In genomic region chr14:81302613-81303012, GRCh38 we compare ENCODE assay signal across 11 cellular contexts.
DNase-seq lines count a peak whose midpoint lies in the region; ATAC-seq and TF ChIP-seq lines count a peak whose summit lies in the region.
"Had no signal": no experiment of that assay in that cellular context is flagged by ENCODE, and none has a peak within 500 bp of the region (broad histone marks: within the 10 kb centered on the region; RNA-seq: fewer than 3 reads in every experiment).

No MANE protein-coding gene starts in this region.

- 92 to 98% (median 95%) methylated on average over 3 of the region's 3 CpGs for WGBS in psoas muscle, 3 donors

- no peak for ATAC-seq in psoas muscle
- ATAC-seq: SK-N-SH treated with all-trans-retinoic acid at 6 μM for 48 hours had no signal

- no peaks in the 10 kb centered on the region for H3K36me3 ChIP-seq in DOHH2 (ENCODE audit: control insufficient read depth, low read length)
- H3K36me3 ChIP-seq in colonic mucosa: no peaks in the 10 kb centered on the region
- H3K36me3 ChIP-seq in psoas muscle (ENCODE audit: insufficient read depth in 1 of 2, low read depth in 1 of 2): no peaks in the 10 kb centered on the region

- H3K9me3 ChIP-seq in DOHH2 (ENCODE audit: control insufficient read depth, insufficient read depth, low read length): no peaks in the 10 kb centered on the region
- H3K9me3 ChIP-seq in colonic mucosa: no peaks in the 10 kb centered on the region
- no peaks in the 10 kb centered on the region for H3K9me3 ChIP-seq in psoas muscle

- H3K27me3 ChIP-seq in DOHH2 (ENCODE audit: control insufficient read depth, low read length) (no peaks in the 10 kb centered on the region), colonic mucosa (no peaks in the 10 kb centered on the region), psoas muscle (ENCODE audit: insufficient read depth in 3 of 3, low read length in 2 of 3) (no peaks in the 10 kb centered on the region)

- H3K27ac ChIP-seq in DOHH2 (ENCODE audit: low read depth, low read length): peak overlapping the region; percentile 19; the same call in 1 of the 2 replicates
- H3K27ac ChIP-seq in colonic mucosa: peak overlapping the region; percentile 4
- H3K27ac ChIP-seq in psoas muscle: peak overlapping the region; percentile 83

- H3F3A ChIP-seq in DOHH2 (ENCODE audit: control insufficient read depth, insufficient read depth): no peaks in the 10 kb centered on the region

- intact Hi-C loops in colonic mucosa (cut with DNase I) (no loop called here), psoas muscle (cut with DNase I) (no loop called here)

- H4K20me1 ChIP-seq in DOHH2 (ENCODE audit: control insufficient read depth, insufficient read depth, low read depth, low read length): no peaks in the 10 kb centered on the region

- peaks cover 30% of the 10 kb centered on the region for H3K4me1 ChIP-seq in DOHH2 (ENCODE audit: control insufficient read depth, low read length)
- no peaks in the 10 kb centered on the region for H3K4me1 ChIP-seq in colonic mucosa
- H3K4me1 ChIP-seq in psoas muscle: peaks cover 43% of the 10 kb centered on the region

- no peaks in the 10 kb centered on the region for H3K9me2 ChIP-seq in DOHH2 (replicated peaks; ENCODE audit: control insufficient read depth, low read length)

- TF ChIP-seq CTCF in DOHH2 (IDR thresholded peaks at IDR 0.05; ENCODE audit: low read depth, low read length, poor library complexity, severe bottlenecking) (peak; percentile 36), colonic mucosa (IDR thresholded peaks at IDR 0.05) (no peak), psoas muscle (IDR thresholded peaks at IDR 0.05) (no peak), GM13976 (IDR thresholded peaks at IDR 0.05; ENCODE audit: borderline replicate concordance, control extremely low read depth, extremely low read depth, insufficient read depth, missing control alignments) (no peak)

- H3K79me2 ChIP-seq in DOHH2 (ENCODE audit: control insufficient read depth, low read length): no peaks in the 10 kb centered on the region

- in situ Hi-C loops in GM13976 (cut with MboI; ENCODE audit: low sequenced_read_pairs, unreplicated experiment): no loop called here

- peak overlapping the region in 1 of 2 donors; percentile 19 for H3K9ac ChIP-seq in colonic mucosa (ENCODE audit: low read depth in 2 of 2, low read length in 2 of 2)

- H3K4me2 ChIP-seq in DOHH2 (ENCODE audit: low read length): peak overlapping the region; percentile 37

- H3K4me3 ChIP-seq in DOHH2 (ENCODE audit: low read length): no peak overlapping the region
- H3K4me3 ChIP-seq in colonic mucosa: no peak overlapping the region
- no peak overlapping the region for H3K4me3 ChIP-seq in psoas muscle

- DNase-seq in NCI-H1417 (lab: John Stamatoyannopoulos, UW) (peak in 2 of 3 experiments; percentile 69 to 86), colonic mucosa (no peak), psoas muscle (no peak), T1000 (lab: John Stamatoyannopoulos, UW) (no peak), NCI-H2107 treated with DMSO at 0.1 percent for 48 hours (lab: John Stamatoyannopoulos, UW; ENCODE audit: unreplicated experiment) (no peak), GM13976 (ENCODE audit: low spot score) (no peak)
- DNase-seq: activated gamma-delta T cell, natural killer cell, NCI-H446 treated with DMSO at 0.1 percent for 48 hours had no signal

Comparison
In these comparisons a context has a peak if more than half of its experiments do, and no peak if none do; other contexts are left out.
1. H3K27ac ChIP-seq: peak in every context shown above with its lines; median percentile 83 in psoas muscle; 19 in DOHH2; 4 in colonic mucosa.
2. DNase-seq: peak in NCI-H1417 (2 of 3); none in colonic mucosa (single experiment), psoas muscle (0 of 2), T1000 (single experiment), NCI-H2107 treated with DMSO at 0.1 percent for 48 hours (single experiment) and GM13976 (single experiment).